ENCODE assay signal across 8 cellular contexts in the genomic region with DNA sequence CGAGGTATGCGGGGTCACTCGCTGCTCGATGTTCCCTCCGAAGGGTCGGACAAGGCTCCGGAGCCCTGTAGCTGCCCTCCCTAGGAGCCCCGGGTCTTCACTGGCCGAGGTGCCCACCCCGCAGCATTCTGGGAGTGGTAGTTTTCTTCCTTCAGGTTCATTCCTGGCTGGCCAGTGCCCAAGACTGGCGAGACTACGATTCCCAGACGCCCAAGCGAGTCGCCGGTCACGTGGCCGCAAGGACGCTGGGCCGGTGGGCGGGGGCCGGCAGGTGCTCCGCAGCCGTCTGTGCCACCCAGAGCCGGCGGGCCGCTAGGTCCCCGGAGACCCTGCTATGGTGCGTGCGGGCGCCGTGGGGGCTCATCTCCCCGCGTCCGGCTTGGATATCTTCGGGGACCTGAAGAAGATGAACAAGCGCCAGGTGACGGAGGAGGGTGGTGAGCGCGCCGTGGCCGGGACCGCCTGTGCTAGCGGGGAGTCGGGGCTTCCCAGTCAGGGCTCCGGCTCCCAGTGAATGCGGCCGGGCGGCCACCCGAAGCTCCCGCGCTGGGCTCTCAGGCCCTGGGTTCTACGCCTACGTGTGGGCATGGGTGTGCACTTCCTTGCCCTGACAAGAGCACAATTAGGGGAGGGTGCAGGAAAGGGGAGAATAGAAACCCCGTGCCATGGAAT. TPM values are rescaled to one million over a fixed set of nuclear protein-coding genes. Genes with fewer than 3 reads are reported as not detected.
DNase-seq lines count a peak whose midpoint lies in the region; ATAC-seq and TF ChIP-seq lines count a peak whose summit lies in the region.

A gene (plus strand): TSS at position 270 of the 672 bp plus-strand sequence. CDS start 65 bp downstream, at position 335.

- H3K9me3 ChIP-seq in DND-41 (ENCODE audit: insufficient read depth, low read length, severe bottlenecking), result no peaks in the 10 kb centered on the region

- H2AFZ ChIP-seq in DND-41 (ENCODE audit: low read depth, low read length), result peak within 1 kb of the TSS; percentile 96
- H2AFZ ChIP-seq in GM23338, result peak within 1 kb of the TSS; percentile 95

- H3K4me2 ChIP-seq in DND-41 (ENCODE audit: insufficient read depth, low read length) (peak within 1 kb of the TSS; percentile 97), GM23338 (peak within 1 kb of the TSS; percentile 97)

- H4K20me1 ChIP-seq in DND-41 (ENCODE audit: insufficient read depth, low read length) (peaks cover 16% of the 10 kb centered on the region; the same call in 1 of the 2 replicates), GM23338 (replicated peaks; ENCODE audit: insufficient read depth) (peaks cover 11% of the 10 kb centered on the region; the same call in 1 of the 2 replicates)

- H3K27me3 ChIP-seq in DND-41 (ENCODE audit: insufficient read depth, low read length, poor library complexity) (no peaks in the 10 kb centered on the region), GM23338 (ENCODE audit: insufficient read depth) (no peaks in the 10 kb centered on the region)

- no peaks in the 10 kb centered on the region for H3K36me3 Mint-ChIP-seq in GM23338 (ENCODE audit: low read depth)
- peaks cover 21% of the 10 kb centered on the region for H3K36me3 Mint-ChIP-seq in activated T-helper 17 cell treated with anti-CD3 and anti-CD28 coated beads, Interleukin-2, amount 50 U/mL, for 72 hours (ENCODE audit: low read depth)
- H3K36me3 Mint-ChIP-seq in naive thymus-derived CD8-positive, alpha-beta T cell, result no peaks in the 10 kb centered on the region

- peak; percentile 95 for DNase-seq in DND-41
- peak; percentile 98 for DNase-seq in GM23338 (ENCODE audit: low spot score)
- DNase-seq in LHCN-M2 (ENCODE audit: low read depth), result peak; percentile 94
- peak; percentile 99 for DNase-seq in RPMI8226
- DNase-seq in fibroblast of mammary gland (ENCODE audit: low read depth), result peak; percentile 93
- peak in 9 of 10 donors; percentile 90 to 98 (median 96) for DNase-seq in naive thymus-derived CD8-positive, alpha-beta T cell
- peak; percentile 90 to 100 (median 96) for DNase-seq in stimulated activated naive CD4-positive, alpha-beta T cell (lab: John Stamatoyannopoulos, UW)

- no peaks in the 10 kb centered on the region for H3K27me3 Mint-ChIP-seq in GM23338 (ENCODE audit: insufficient read depth, low read depth, poor library complexity)
- peaks cover 11% of the 10 kb centered on the region for H3K27me3 Mint-ChIP-seq in activated T-helper 17 cell treated with anti-CD3 and anti-CD28 coated beads, Interleukin-2, amount 50 U/mL, for 72 hours
- H3K27me3 Mint-ChIP-seq in naive thymus-derived CD8-positive, alpha-beta T cell, result peaks cover 2 to 19% (median 10%) of the 10 kb centered on the region in 5 donors

- no peaks in the 10 kb centered on the region for H3F3A ChIP-seq in GM23338 (replicated peaks; ENCODE audit: low read depth)

- peak within 1 kb of the TSS; percentile 98 for H3K4me3 Mint-ChIP-seq in GM23338
- H3K4me3 Mint-ChIP-seq in activated T-helper 17 cell treated with anti-CD3 and anti-CD28 coated beads, Interleukin-2, amount 50 U/mL, for 72 hours, result peak within 1 kb of the TSS; percentile 83
- peak within 1 kb of the TSS; percentile 89 to 98 (median 95) for H3K4me3 Mint-ChIP-seq in naive thymus-derived CD8-positive, alpha-beta T cell

- ATAC-seq in DND-41 (ENCODE audit: insufficient read depth, low read depth) (peak; percentile 93), GM23338 (peak; percentile 96)
- peak; percentile 88 for ATAC-seq in activated T-helper 17 cell treated with anti-CD3 and anti-CD28 coated beads, Interleukin-2, amount 50 U/mL, for 72 hours (replicated peaks)
- peak; percentile 88 for ATAC-seq in naive thymus-derived CD8-positive, alpha-beta T cell

- H3K36me3 ChIP-seq in DND-41 (ENCODE audit: insufficient read depth, low read length) (no peaks in the 10 kb centered on the region), GM23338 (ENCODE audit: insufficient read depth) (no peaks in the 10 kb centered on the region; the same call in 1 of the 2 replicates)

- H3K79me2 ChIP-seq in DND-41 (ENCODE audit: insufficient read depth, low read length) (peaks cover 23% of the 10 kb centered on the region), GM23338 (replicated peaks; ENCODE audit: insufficient read depth) (peaks cover 42% of the 10 kb centered on the region)

- H3K4me3 ChIP-seq in DND-41 (ENCODE audit: low read depth in 1 of 2, low read length in 2 of 2), result peak within 1 kb of the TSS; percentile 45 to 68
- peak within 1 kb of the TSS; percentile 98 for H3K4me3 ChIP-seq in GM23338
- H3K4me3 ChIP-seq in fibroblast of mammary gland (ENCODE audit: control insufficient read depth, low read depth, low read length), result peak within 1 kb of the TSS; percentile 86

- H3K4me1 ChIP-seq in DND-41 (ENCODE audit: insufficient read depth, low read length), result peaks cover 24% of the 10 kb centered on the region
- peaks cover 19% of the 10 kb centered on the region for H3K4me1 ChIP-seq in GM23338 (ENCODE audit: insufficient read depth)

- no peak for TF ChIP-seq CTCF in DND-41 (IDR thresholded peaks at IDR 0.05; ENCODE audit: borderline replicate concordance, extremely low read depth, low read length, poor library complexity, severe bottlenecking)
- TF ChIP-seq CTCF in GM23338 (conservative IDR thresholded peaks at IDR 0.05; ENCODE audit: low read depth in 2 of 2), result no peak
- no peak for TF ChIP-seq CTCF in fibroblast of mammary gland (conservative IDR thresholded peaks at IDR 0.05; ENCODE audit: control insufficient read depth, insufficient read depth, low read depth, low read length)

- POLR2A ChIA-PET in naive thymus-derived CD8-positive, alpha-beta T cell (lab: Charles Lee), result interaction anchor here (2.1 kb wide), 1 partner anchor 220 kb away, joined by 7 read pairs; a partner anchor contains a TSS

- H3K9ac ChIP-seq in DND-41 (ENCODE audit: low read depth, low read length), result peak within 1 kb of the TSS; percentile 72

- H3K4me1 Mint-ChIP-seq in GM23338, result peaks cover 22% of the 10 kb centered on the region
- peaks cover 30% of the 10 kb centered on the region for H3K4me1 Mint-ChIP-seq in activated T-helper 17 cell treated with anti-CD3 and anti-CD28 coated beads, Interleukin-2, amount 50 U/mL, for 72 hours
- peaks cover 7 to 41% (median 38%) of the 10 kb centered on the region in 4 donors for H3K4me1 Mint-ChIP-seq in naive thymus-derived CD8-positive, alpha-beta T cell

- H3K27ac ChIP-seq in DND-41 (ENCODE audit: low read length) (peak within 1 kb of the TSS; percentile 92), GM23338 (ENCODE audit: low read depth) (peak within 1 kb of the TSS; percentile 88; the same call in 1 of the 2 replicates)

- no peaks in the 10 kb centered on the region for H3K9me3 Mint-ChIP-seq in GM23338
- H3K9me3 Mint-ChIP-seq in activated T-helper 17 cell treated with anti-CD3 and anti-CD28 coated beads, Interleukin-2, amount 50 U/mL, for 72 hours, result no peaks in the 10 kb centered on the region
- H3K9me3 Mint-ChIP-seq in naive thymus-derived CD8-positive, alpha-beta T cell, result no peaks in the 10 kb centered on the region

- peaks cover 9% of the 10 kb centered on the region; the same call in 1 of the 2 replicates for H3K9me2 ChIP-seq in GM23338 (ENCODE audit: insufficient read depth)

- H3K27ac Mint-ChIP-seq in GM23338, result peak within 1 kb of the TSS; percentile 99
- peak within 1 kb of the TSS; percentile 97 for H3K27ac Mint-ChIP-seq in activated T-helper 17 cell treated with anti-CD3 and anti-CD28 coated beads, Interleukin-2, amount 50 U/mL, for 72 hours
- peak within 1 kb of the TSS; percentile 98 to 100 (median 100) for H3K27ac Mint-ChIP-seq in naive thymus-derived CD8-positive, alpha-beta T cell

TF ChIP-seq in GM23338, 12 proteins besides CTCF, POLR2A, EP300 and RAD21 (continues in another document):
- TF ChIP-seq ZNF331 (CRISPR knock-in tag; IDR thresholded peaks at IDR 0.05; ENCODE audit: low read depth) (no peak), EZH2 (IDR thresholded peaks at IDR 0.05; ENCODE audit: low read depth, unreplicated experiment) (no peak), STAT1 (IDR thresholded peaks at IDR 0.05; ENCODE audit: unreplicated experiment) (no peak), POLR2AphosphoS5 (IDR thresholded peaks at IDR 0.05; ENCODE audit: low read depth) (peak; percentile 55), JUNB (IDR thresholded peaks at IDR 0.05; ENCODE audit: unreplicated experiment) (no peak), EZH2phosphoT487 (IDR thresholded peaks at IDR 0.05; ENCODE audit: unreplicated experiment) (no peak), NANOG (IDR thresholded peaks at IDR 0.05; ENCODE audit: borderline replicate concordance) (no peak)
- TF ChIP-seq, protein P1, sequence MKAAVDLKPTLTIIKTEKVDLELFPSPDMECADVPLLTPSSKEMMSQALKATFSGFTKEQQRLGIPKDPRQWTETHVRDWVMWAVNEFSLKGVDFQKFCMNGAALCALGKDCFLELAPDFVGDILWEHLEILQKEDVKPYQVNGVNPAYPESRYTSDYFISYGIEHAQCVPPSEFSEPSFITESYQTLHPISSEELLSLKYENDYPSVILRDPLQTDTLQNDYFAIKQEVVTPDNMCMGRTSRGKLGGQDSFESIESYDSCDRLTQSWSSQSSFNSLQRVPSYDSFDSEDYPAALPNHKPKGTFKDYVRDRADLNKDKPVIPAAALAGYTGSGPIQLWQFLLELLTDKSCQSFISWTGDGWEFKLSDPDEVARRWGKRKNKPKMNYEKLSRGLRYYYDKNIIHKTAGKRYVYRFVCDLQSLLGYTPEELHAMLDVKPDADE (IDR thresholded peaks at IDR 0.05), result peak; percentile 94

RNA-seq across cellular contexts. Expression of the gene that starts here (rescaled TPM):
- 31.7 and 44.3 TPM in 2 replicates for total RNA-seq in GM23338 (2014; rRNA removed; shearing (Covaris generic))
- polyA plus RNA-seq in GM23338 (2016; fragmentation: Nextera tagmentation; extraction: Ambion mirVana), result 157 and 169 TPM in 2 replicates
- total RNA-seq in LHCN-M2 (2014; rRNA removed), result 10.7 and 22.6 TPM in 2 replicates
- polyA plus RNA-seq in LHCN-M2 (2012), result 27.5 TPM
- 10 to 100 TPM; 57.9 to 87.8 TPM for total RNA-seq in activated T-helper 17 cell treated with anti-CD3 and anti-CD28 coated beads, Interleukin-2, amount 50 U/mL, for 72 hours
- 10 to 100 TPM; 36.6 to 42.4 TPM for total RNA-seq in naive thymus-derived CD8-positive, alpha-beta T cell
- polyA plus RNA-seq in naive thymus-derived CD8-positive, alpha-beta T cell, result 100 to 1,000 TPM; 102 to 151 (median 116) TPM

Comparison
In these comparisons a context has a peak if more than half of its experiments do, and no peak if none do; other contexts are left out.
1. Peak in every context shown above with its lines: DNase-seq, ATAC-seq, H3K4me3 ChIP-seq and H3K27ac ChIP-seq.